Comparison of ENCODE assay signal across 16 cellular contexts in the genomic region with DNA sequence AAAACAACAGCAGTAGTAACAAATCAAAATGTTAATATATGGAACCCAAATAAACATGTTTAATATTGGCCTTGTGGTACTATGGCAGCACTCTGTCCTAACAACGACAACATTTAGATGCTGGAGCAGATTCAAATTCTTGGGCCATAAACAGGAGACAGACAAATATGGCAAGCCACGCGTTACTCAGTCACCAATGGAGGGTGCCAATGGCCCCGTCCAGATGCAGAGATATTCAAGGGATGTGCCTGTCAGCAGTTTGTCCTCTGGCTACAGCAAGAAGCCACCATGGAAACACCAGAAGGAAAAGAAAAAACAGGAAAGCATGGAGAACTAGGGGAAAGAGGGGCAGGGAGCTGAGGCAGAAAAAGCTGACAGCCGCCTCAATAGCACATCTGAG.
DNase-seq lines count a peak whose midpoint lies in the region; ATAC-seq and TF ChIP-seq lines count a peak whose summit lies in the region.
"Had no signal": no experiment of that assay in that cellular context is flagged by ENCODE, and none has a peak within 500 bp of the region (broad histone marks: within the 10 kb centered on the region; RNA-seq: fewer than 3 reads in every experiment).

No MANE protein-coding gene starts in this region.

- H3K27me3 ChIP-seq in left ventricle myocardium inferior (ENCODE audit: low read depth) (no peaks in the 10 kb centered on the region), skeletal muscle tissue (ENCODE audit: control insufficient read depth in 3 of 3, insufficient read depth in 3 of 3, low read length in 3 of 3) (no peaks in the 10 kb centered on the region)
- H3K27me3 ChIP-seq: BLaER1 had no signal

- H3K36me3 Mint-ChIP-seq in nephron (ENCODE audit: low read depth): no peaks in the 10 kb centered on the region
- H3K36me3 Mint-ChIP-seq: CD14-positive monocyte had no signal

- peak; percentile 73 for ATAC-seq in Right ventricle myocardium superior (ENCODE audit: poor library complexity)
- ATAC-seq in left cardiac atrium: no peak
- no peak for ATAC-seq in GM19463 (IDR thresholded peaks at IDR 0.05; ENCODE audit: unreplicated experiment)

- no peak for DNase-seq in Right ventricle myocardium superior
- DNase-seq in left cardiac atrium: no peak
- DNase-seq in left ventricle myocardium inferior: no peak
- DNase-seq in NCI-H128 (lab: John Stamatoyannopoulos, UW; ENCODE audit: unreplicated experiment): no peak
- DNase-seq in NCI-H526 (lab: John Stamatoyannopoulos, UW): no peak
- DNase-seq: 8988T; CD4-positive, alpha-beta memory T cell; DMS153; DMS79; GDM1; H9 had no signal

- H3K4me1 Mint-ChIP-seq in nephron: peaks cover 11% of the 10 kb centered on the region
- H3K4me1 Mint-ChIP-seq: CD14-positive monocyte, H9 had no signal

- H3K9me3 ChIP-seq in left ventricle myocardium inferior (replicated peaks) (no peaks in the 10 kb centered on the region), skeletal muscle tissue (ENCODE audit: control insufficient read depth in 3 of 3, low read length in 3 of 3) (no peaks in the 10 kb centered on the region)
- H3K9me3 ChIP-seq: BLaER1 had no signal

- H3K4me3 ChIP-seq in left ventricle myocardium inferior (no peak overlapping the region), skeletal muscle tissue (ENCODE audit: low read length in 3 of 3) (peak overlapping the region in 1 of 3 donors; percentile 15)
- H3K4me3 ChIP-seq: BLaER1 had no signal

- peak overlapping the region in 2 of 3 experiments; percentile 7 to 50 for H3K27ac Mint-ChIP-seq in nephron
- H3K27ac Mint-ChIP-seq: CD14-positive monocyte; CD4-positive, alpha-beta memory T cell had no signal

- intact Hi-C loops in Right ventricle myocardium superior (cut with DNase I): no loop called here
- intact Hi-C loops in left cardiac atrium (cut with DNase I): no loop called here
- intact Hi-C loops in left ventricle myocardium inferior (cut with micrococcal nuclease): no loop called here

- no peaks in the 10 kb centered on the region for H3K27me3 Mint-ChIP-seq in nephron (ENCODE audit: low read depth)
- H3K27me3 Mint-ChIP-seq: CD4-positive, alpha-beta memory T cell had no signal

- TF ChIP-seq CTCF in left ventricle myocardium inferior (IDR thresholded peaks at IDR 0.05; ENCODE audit: borderline replicate concordance) (no peak), nephron (IDR thresholded peaks at IDR 0.05; ENCODE audit: unreplicated experiment in 3 of 3) (no peak)

- H3K9me3 Mint-ChIP-seq in nephron: peaks cover 4% of the 10 kb centered on the region
- H3K9me3 Mint-ChIP-seq: CD4-positive, alpha-beta memory T cell had no signal

- H3K9ac ChIP-seq in skeletal muscle tissue (ENCODE audit: low read depth in 1 of 3, low read length in 3 of 3): no peak overlapping the region
- H3K9ac ChIP-seq: BLaER1 had no signal

- H3K4me1 ChIP-seq in left ventricle myocardium inferior: peaks cover 10% of the 10 kb centered on the region
- H3K4me1 ChIP-seq in skeletal muscle tissue (ENCODE audit: control insufficient read depth in 3 of 3, insufficient read depth in 3 of 3, low read length in 3 of 3): peaks cover 0 to 7% (median 0%) of the 10 kb centered on the region in 3 donors
- H3K4me1 ChIP-seq: BLaER1 had no signal

- H3K4me3 Mint-ChIP-seq in nephron: no peak overlapping the region
- H3K4me3 Mint-ChIP-seq: CD14-positive monocyte; CD4-positive, alpha-beta memory T cell; H9 had no signal

- H3K36me3 ChIP-seq in left ventricle myocardium inferior: no peaks in the 10 kb centered on the region
- no peaks in the 10 kb centered on the region for H3K36me3 ChIP-seq in skeletal muscle tissue (ENCODE audit: control insufficient read depth in 3 of 3, insufficient read depth in 3 of 3, low read length in 3 of 3)
- H3K36me3 ChIP-seq: BLaER1 had no signal

- H3K27ac ChIP-seq in left ventricle myocardium inferior (replicated peaks): peak overlapping the region; percentile 13
- peak overlapping the region; percentile 48 for H3K27ac ChIP-seq in skeletal muscle tissue (ENCODE audit: low read depth, low read length)
- H3K27ac ChIP-seq: BLaER1 had no signal
